31 cellular contexts compared by ENCODE assay signal in the genomic region with DNA sequence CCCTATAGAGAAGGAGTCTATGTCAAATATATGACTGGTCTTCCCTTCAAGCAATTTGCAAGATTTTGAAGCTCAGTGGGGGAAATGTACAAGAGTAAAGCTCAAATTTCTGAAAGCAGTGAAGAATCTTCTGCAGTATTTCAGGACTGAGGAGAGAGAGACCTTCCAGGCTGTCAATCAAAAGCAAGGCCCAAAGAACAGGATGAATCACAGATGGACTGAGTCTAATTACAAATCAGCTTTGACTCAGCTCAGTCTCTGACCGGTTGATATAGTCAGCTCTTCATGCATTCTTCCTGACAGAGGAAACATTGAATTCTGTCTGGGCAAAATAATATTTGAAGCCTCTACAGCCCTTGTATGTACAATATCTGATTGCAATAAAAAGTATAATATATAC. TPM values are rescaled to one million over a fixed set of nuclear protein-coding genes. Genes with fewer than 3 reads are reported as not detected.
DNase-seq lines count a peak whose midpoint lies in the region; ATAC-seq, FAIRE-seq and TF ChIP-seq lines count a peak whose summit lies in the region.
"Had no signal": no experiment of that assay in that cellular context is flagged by ENCODE, and none has a peak within 500 bp of the region (broad histone marks: within the 10 kb centered on the region; RNA-seq: fewer than 3 reads in every experiment).

No MANE protein-coding gene starts in this region.

- no peak overlapping the region for H3K4me3 Mint-ChIP-seq in osteocyte (ENCODE audit: unreplicated experiment)
- H3K4me3 Mint-ChIP-seq: activated CD4-positive, alpha-beta T cell treated with anti-CD3 and anti-CD28 coated beads, Interleukin-2, amount 10 ng/mL, durations not matched to agents 24 days and 14 days; activated naive CD4-positive, alpha-beta T cell treated with anti-CD3 and anti-CD28 coated beads, Interleukin-2, amount 50 U/mL, for 24 hours; CD8-positive, alpha-beta memory T cell; central memory CD8-positive, alpha-beta T cell; mesothelial cell of epicardium; naive thymus-derived CD4-positive, alpha-beta T cell; WTC11 had no signal

- peaks cover 3% of the 10 kb centered on the region for H3K79me2 ChIP-seq in endothelial cell of umbilical vein (ENCODE audit: control insufficient read depth, insufficient read depth, low read length)

- in situ Hi-C loops in HAP-1 (cut with MboI; ENCODE audit: low sequenced_read_pairs) = loop anchor here (25.0 kb wide), 1 partner anchor 1534 kb away; no protein-coding TSS in a partner anchor

- TF ChIP-seq POLR2A in endothelial cell of umbilical vein (IDR thresholded peaks at IDR 0.05; ENCODE audit: low read depth, low read length) (no peak), body of pancreas (IDR thresholded peaks at IDR 0.05) (no peak)

- TF ChIP-seq CTCF in RWPE2 (IDR thresholded peaks at IDR 0.05; ENCODE audit: poor library complexity, severe bottlenecking) = no peak
- no peak for TF ChIP-seq CTCF in endothelial cell of umbilical vein (IDR thresholded peaks at IDR 0.05; ENCODE audit: extremely low read depth in 1 of 2, insufficient read depth in 1 of 2, low read depth in 1 of 2, low read length in 2 of 2)
- no peak for TF ChIP-seq CTCF in osteocyte (IDR thresholded peaks at IDR 0.05)
- TF ChIP-seq CTCF in body of pancreas (IDR thresholded peaks at IDR 0.05) = no peak

- dilution Hi-C loops in endothelial cell of umbilical vein (cut with MboI; ENCODE audit: extremely low pct_ligation_motif_present, low sequenced_read_pairs) = no loop called here

- DNase-seq in HPDE6-E6E7 (ENCODE audit: extremely low spot score) = peak; percentile 50
- DNase-seq in RWPE2 (ENCODE audit: low spot score) = no peak
- peak; percentile 39 for DNase-seq in endothelial cell of umbilical vein (ENCODE audit: low read depth, low spot score)
- DNase-seq in osteocyte (ENCODE audit: extremely low spot score, unreplicated experiment) = no peak
- no peak for DNase-seq in HAP-1 (ENCODE audit: low spot score in 2 of 2)
- no peak for DNase-seq in body of pancreas
- DNase-seq: activated CD4-positive, alpha-beta T cell treated with anti-CD3 and anti-CD28 coated beads, Interleukin-2, amount 10 ng/mL, durations not matched to agents 24 days and 14 days; anterior cingulate cortex; BE2C; CD8-positive, alpha-beta memory T cell; DMS 273 treated with DMSO at 0.1 percent for 48 hours; KG1; left ventricle myocardium superior; naive thymus-derived CD4-positive, alpha-beta T cell; NCI-H1417; NCI-H2029 treated with DMSO at 0.1 percent for 48 hours; Peyer's patch; psoas muscle; sigmoid colon; SJCRH30; stimulated activated CD4-positive, alpha-beta T cell treated with anti-CD3 and anti-CD28 coated beads, Interleukin-4, amount 100 ng/mL, for 1 hour; thyroid gland had no signal

- WGBS in body of pancreas, 2 donors = 70 to 73% methylated on average over 1 of the region's 1 CpG

- peaks cover 15% of the 10 kb centered on the region for H3K4me1 Mint-ChIP-seq in osteocyte (ENCODE audit: unreplicated experiment)

- POLR2A ChIA-PET in endothelial cell of umbilical vein (lab: Charles Lee) = interaction anchor here (0.6 kb wide), 1 partner anchor 13 kb away, joined by 3 read pairs; no protein-coding TSS in a partner anchor

- no TSS peak for BruUV-seq in endothelial cell of umbilical vein (replicated peaks; lab: Mats Ljungman, UMichigan)

- H3K9me3 ChIP-seq in RWPE2 (ENCODE audit: severe bottlenecking) (no peaks in the 10 kb centered on the region), endothelial cell of umbilical vein (replicated peaks; ENCODE audit: control insufficient read depth, insufficient read depth, low read length) (no peaks in the 10 kb centered on the region), HAP-1 (no peaks in the 10 kb centered on the region), body of pancreas (no peaks in the 10 kb centered on the region)
- H3K9me3 ChIP-seq: BE2C, Peyer's patch, psoas muscle, SJCRH30, thyroid gland, vagina had no signal

- H3K9me3 Mint-ChIP-seq in osteocyte (ENCODE audit: unreplicated experiment) = no peaks in the 10 kb centered on the region
- H3K9me3 Mint-ChIP-seq: activated naive CD4-positive, alpha-beta T cell treated with anti-CD3 and anti-CD28 coated beads, Interleukin-2, amount 50 U/mL, for 24 hours; central memory CD8-positive, alpha-beta T cell had no signal

- H3K27ac Mint-ChIP-seq in osteocyte (ENCODE audit: unreplicated experiment) = peak overlapping the region; percentile 11
- H3K27ac Mint-ChIP-seq: activated CD4-positive, alpha-beta T cell treated with anti-CD3 and anti-CD28 coated beads, Interleukin-2, amount 10 ng/mL, durations not matched to agents 24 days and 14 days; activated naive CD4-positive, alpha-beta T cell treated with anti-CD3 and anti-CD28 coated beads, Interleukin-2, amount 50 U/mL, for 24 hours; CD8-positive, alpha-beta memory T cell; mesothelial cell of epicardium; naive thymus-derived CD4-positive, alpha-beta T cell; WTC11 had no signal

- FAIRE-seq in endothelial cell of umbilical vein (lab: Jason Lieb, UNC) = peak; percentile 88
- FAIRE-seq: GM12892, H54 had no signal

- H3K4me3 ChIP-seq in RWPE2 (ENCODE audit: severe bottlenecking) (no peak overlapping the region), endothelial cell of umbilical vein (replicated peaks in 1 of 3; ENCODE audit: insufficient read depth in 1 of 3, low read depth in 1 of 3, low read length in 3 of 3) (no peak overlapping the region), HAP-1 (no peak overlapping the region), body of pancreas (no peak overlapping the region)
- H3K4me3 ChIP-seq: Peyer's patch, psoas muscle, sigmoid colon, SJCRH30, thyroid gland, vagina had no signal

- CTCF ChIA-PET in endothelial cell of umbilical vein (lab: Charles Lee) = interaction anchor here (1.4 to 3.3 kb wide), 5 partner anchors 8 to 1578 kb away, joined by 3 to 14 read pairs (median 4); a partner anchor contains a TSS

- H3K4me1 ChIP-seq in RWPE2 (ENCODE audit: insufficient read depth, poor library complexity, severe bottlenecking) (no peaks in the 10 kb centered on the region), endothelial cell of umbilical vein (ENCODE audit: control insufficient read depth, extremely low read depth, insufficient read depth, low read length) (peaks cover 16% of the 10 kb centered on the region), HAP-1 (no peaks in the 10 kb centered on the region), body of pancreas (peaks cover 4% of the 10 kb centered on the region)
- H3K4me1 ChIP-seq: BE2C, psoas muscle, SJCRH30, vagina had no signal

- no peak overlapping the region for H3K9ac ChIP-seq in endothelial cell of umbilical vein (replicated peaks; ENCODE audit: extremely low read depth, insufficient read depth, low read length)

- intact Hi-C loops in endothelial cell of umbilical vein (cut with micrococcal nuclease) (no loop called here), body of pancreas (cut with DNase I) (no loop called here)

- H3K36me3 ChIP-seq in RWPE2 (ENCODE audit: low read depth) (no peaks in the 10 kb centered on the region), endothelial cell of umbilical vein (ENCODE audit: control insufficient read depth in 2 of 2, extremely low read depth in 1 of 2, insufficient read depth in 2 of 2, low read length in 2 of 2) (no peaks in the 10 kb centered on the region), HAP-1 (replicated peaks) (no peaks in the 10 kb centered on the region), body of pancreas (replicated peaks in 1 of 2; ENCODE audit: insufficient read depth in 1 of 2, low read depth in 2 of 2) (no peaks in the 10 kb centered on the region)
- H3K36me3 ChIP-seq: BE2C, Peyer's patch, sigmoid colon, SJCRH30, thyroid gland, vagina had no signal

- H3K27ac ChIP-seq in RWPE2 (ENCODE audit: poor library complexity, severe bottlenecking) (no peak overlapping the region), endothelial cell of umbilical vein (ENCODE audit: insufficient read depth, low read depth, low read length) (no peak overlapping the region), body of pancreas (no peak overlapping the region)
- H3K27ac ChIP-seq: Peyer's patch, psoas muscle, sigmoid colon, SJCRH30, thyroid gland, vagina had no signal

- peak; percentile 93 for ATAC-seq in RWPE2 (ENCODE audit: low read depth)
- ATAC-seq in body of pancreas = no peak
- ATAC-seq in GM18907 (IDR thresholded peaks at IDR 0.05; ENCODE audit: unreplicated experiment) = no peak
- ATAC-seq: left ventricle myocardium superior; naive thymus-derived CD4-positive, alpha-beta T cell; psoas muscle; WTC11 had no signal

- no peaks in the 10 kb centered on the region for H4K20me1 ChIP-seq in endothelial cell of umbilical vein (replicated peaks; ENCODE audit: control insufficient read depth, extremely low read depth, insufficient read depth, low read length)

- H3K4me2 ChIP-seq in endothelial cell of umbilical vein (ENCODE audit: insufficient read depth, low read length) = no peak overlapping the region

- no peaks in the 10 kb centered on the region for H3K27me3 Mint-ChIP-seq in osteocyte (ENCODE audit: unreplicated experiment)

- no peaks in the 10 kb centered on the region for H3K27me3 ChIP-seq in RWPE2 (ENCODE audit: insufficient read depth, poor library complexity, severe bottlenecking)
- H3K27me3 ChIP-seq in endothelial cell of umbilical vein (ENCODE audit: control insufficient read depth in 2 of 2, insufficient read depth in 2 of 2, low read length in 2 of 2) = no peaks in the 10 kb centered on the region
- H3K27me3 ChIP-seq in HAP-1 (ENCODE audit: low read depth) = peaks cover 6% of the 10 kb centered on the region; the same call in 1 of the 2 replicates
- H3K27me3 ChIP-seq in body of pancreas = no peaks in the 10 kb centered on the region
- H3K27me3 ChIP-seq: Peyer's patch, sigmoid colon, SJCRH30, thyroid gland, vagina had no signal

- H3K9me1 ChIP-seq in endothelial cell of umbilical vein (replicated peaks; ENCODE audit: control insufficient read depth, extremely low read depth, insufficient read depth, low read length) = no peaks in the 10 kb centered on the region

- H2AFZ ChIP-seq in endothelial cell of umbilical vein (ENCODE audit: low read depth, low read length) = no peak overlapping the region

- no peaks in the 10 kb centered on the region for H3K36me3 Mint-ChIP-seq in osteocyte (ENCODE audit: unreplicated experiment)
- H3K36me3 Mint-ChIP-seq: mesothelial cell of epicardium; naive thymus-derived CD4-positive, alpha-beta T cell had no signal

TF ChIP-seq in endothelial cell of umbilical vein, 7 proteins besides CTCF, POLR2A, EP300 and RAD21 (continues in another document):
- peak; percentile 74 for TF ChIP-seq FOS (IDR thresholded peaks at IDR 0.05; ENCODE audit: borderline replicate concordance, insufficient read depth, low read length)

RNA-seq across cellular contexts. Expression of a gene that starts 7.7 kb away (rescaled TPM):
- total RNA-seq in endothelial cell of umbilical vein = 54.7 and 57.5 TPM in 2 replicates
- polyA plus RNA-seq in endothelial cell of umbilical vein = 66.3 and 68.7 TPM in 2 replicates
- 50.3 and 57.1 TPM in 2 replicates for polyA plus RNA-seq in endothelial cell of umbilical vein (2011; cell fraction: cytosol; rRNA removed)
- polyA plus RNA-seq in endothelial cell of umbilical vein (2011; cell fraction: nucleus; rRNA removed) = 31.5 and 35.8 TPM in 2 replicates
- polyA plus RNA-seq in endothelial cell of umbilical vein (2012) = 57.8 and 67.8 TPM in 2 replicates
- 79.8 and 97.0 TPM in 2 replicates for polyA minus RNA-seq in endothelial cell of umbilical vein
- polyA minus RNA-seq in endothelial cell of umbilical vein (2011; cell fraction: cytosol; rRNA and poly(A)+ RNA removed) = not detected
- polyA minus RNA-seq in endothelial cell of umbilical vein (2011; cell fraction: nucleus; rRNA and poly(A)+ RNA removed) = 31.1 and 34.1 TPM in 2 replicates
- total RNA-seq in osteocyte = 11.4 and 13.3 TPM in 2 replicates
- total RNA-seq in body of pancreas = under 1 TPM in 1 of 2 donors, not detected in 1; 0.52 TPM
- total RNA-seq: activated CD4-positive, alpha-beta T cell treated with anti-CD3 and anti-CD28 coated beads, Interleukin-2, amount 10 ng/mL, durations not matched to agents 24 days and 14 days; activated CD8-positive, alpha-beta memory T cell treated with anti-CD3 and anti-CD28 coated beads for 36 hours; CD8-positive, alpha-beta memory T cell; left ventricle myocardium superior; naive thymus-derived CD4-positive, alpha-beta T cell; psoas muscle; SJCRH30; vagina had no signal
- polyA plus RNA-seq: CD8-positive, alpha-beta memory T cell; naive thymus-derived CD4-positive, alpha-beta T cell had no signal

Comparison
In these comparisons a context has a peak if more than half of its experiments do, and no peak if none do; other contexts are left out.
1. DNase-seq: peak in HPDE6-E6E7 (single experiment) and endothelial cell of umbilical vein (single experiment); none in RWPE2 (single experiment), osteocyte (single experiment), HAP-1 (0 of 2) and body of pancreas (0 of 4).